Comparison of ENCODE assay signal across 35 cellular contexts in genomic region chr20:38405132-38405531, GRCh38. TPM values are rescaled to one million over a fixed set of nuclear protein-coding genes. Genes with fewer than 3 reads are reported as not detected.
"Had no signal": no experiment of that assay in that cellular context is flagged by ENCODE, and none has a peak within 500 bp of the region (broad histone marks: within the 10 kb centered on the region; RNA-seq: fewer than 3 reads in every experiment).

No MANE protein-coding gene starts in this region.

- H3K27ac ChIP-seq: SJCRH30, SK-N-MC, WERI-Rb-1 had no signal

- H3K4me3 Mint-ChIP-seq: activated CD4-positive, alpha-beta memory T cell treated with anti-CD3 and anti-CD28 coated beads, Interleukin-2, amount 10 ng/mL, durations not matched to agents 7 days and 5 days; activated CD8-positive, alpha-beta memory T cell treated with anti-CD3 and anti-CD28 coated beads, Interleukin-2, amount 10 ng/mL, durations not matched to agents 7 days and 5 days; activated naive CD4-positive, alpha-beta T cell treated with anti-CD3 and anti-CD28 coated beads, Interleukin-2, amount 10 ng/mL, durations not matched to agents 7 days and 5 days; activated naive CD8-positive, alpha-beta T cell; activated naive CD8-positive, alpha-beta T cell treated with anti-CD3 and anti-CD28 coated beads, Interleukin-2, amount 50 U/mL, for 24 hours; brain had no signal

- DNase-seq: activated CD4-positive, alpha-beta memory T cell treated with anti-CD3 and anti-CD28 coated beads, Interleukin-2, amount 10 ng/mL, durations not matched to agents 7 days and 5 days; activated CD4-positive, alpha-beta T cell treated with anti-CD3 and anti-CD28 coated beads for 1 hour; activated CD4-positive, alpha-beta T cell treated with anti-CD3 and anti-CD28 coated beads for 48 hours; activated CD4-positive, CD25-positive, alpha-beta regulatory T cell; activated CD8-positive, alpha-beta memory T cell treated with anti-CD3 and anti-CD28 coated beads for 24 hours; activated CD8-positive, alpha-beta memory T cell treated with anti-CD3 and anti-CD28 coated beads, Interleukin-2, amount 10 ng/mL, durations not matched to agents 7 days and 5 days; activated CD8-positive, alpha-beta memory T cell treated with anti-CD3 and anti-CD28 coated beads, Interleukin-2, amount 50 U/mL, for 48 hours; activated effector memory CD4-positive, alpha-beta T cell treated with Interleukin-2 at 50 U/mL for 16 hours; activated naive CD4-positive, alpha-beta T cell treated with anti-CD3 and anti-CD28 coated beads, Interleukin-2, amount 10 ng/mL, durations not matched to agents 7 days and 5 days; activated naive CD8-positive, alpha-beta T cell treated with anti-CD3 and anti-CD28 coated beads, Interleukin-2, amount 50 U/mL, for 24 hours; activated T-cell treated with anti-CD3 and anti-CD28 coated beads, Interleukin-2, amount 50 U/mL, for 48 hours; anterior cingulate cortex; caudate nucleus; cerebellar nuclear complex; Kasumi-1; KG1; MG63; NCI-H1092; NCI-H146; NCI-H187; NCI-H2081; NCI-H446; NCI-H510A treated with DMSO at 0.1 percent for 48 hours; NCI-H69; SHP77; T1000; WERI-Rb-1 had no signal

- H3K9me3 Mint-ChIP-seq: activated CD4-positive, alpha-beta memory T cell treated with anti-CD3 and anti-CD28 coated beads, Interleukin-2, amount 10 ng/mL, durations not matched to agents 7 days and 5 days; activated naive CD4-positive, alpha-beta T cell treated with anti-CD3 and anti-CD28 coated beads, Interleukin-2, amount 10 ng/mL, durations not matched to agents 7 days and 5 days; activated naive CD8-positive, alpha-beta T cell treated with anti-CD3 and anti-CD28 coated beads, Interleukin-2, amount 50 U/mL, for 24 hours had no signal

- H3K27me3 ChIP-seq: MG63, SJCRH30 had no signal

- FAIRE-seq: bronchial epithelial cell had no signal

- H3K36me3 ChIP-seq: WERI-Rb-1 had no signal

- H3K27me3 Mint-ChIP-seq: activated CD4-positive, alpha-beta memory T cell treated with anti-CD3 and anti-CD28 coated beads, Interleukin-2, amount 10 ng/mL, durations not matched to agents 7 days and 5 days; activated naive CD4-positive, alpha-beta T cell treated with anti-CD3 and anti-CD28 coated beads, Interleukin-2, amount 10 ng/mL, durations not matched to agents 7 days and 5 days; activated naive CD8-positive, alpha-beta T cell; activated naive CD8-positive, alpha-beta T cell treated with anti-CD3 and anti-CD28 coated beads, Interleukin-2, amount 50 U/mL, for 24 hours; brain had no signal

- H3K4me1 Mint-ChIP-seq: activated CD4-positive, alpha-beta memory T cell treated with anti-CD3 and anti-CD28 coated beads, Interleukin-2, amount 10 ng/mL, durations not matched to agents 7 days and 5 days; activated CD8-positive, alpha-beta memory T cell treated with anti-CD3 and anti-CD28 coated beads, Interleukin-2, amount 10 ng/mL, durations not matched to agents 7 days and 5 days; activated naive CD4-positive, alpha-beta T cell treated with anti-CD3 and anti-CD28 coated beads, Interleukin-2, amount 10 ng/mL, durations not matched to agents 7 days and 5 days; activated naive CD8-positive, alpha-beta T cell treated with anti-CD3 and anti-CD28 coated beads, Interleukin-2, amount 50 U/mL, for 24 hours had no signal

- H3K27ac Mint-ChIP-seq: activated CD4-positive, alpha-beta memory T cell treated with anti-CD3 and anti-CD28 coated beads, Interleukin-2, amount 10 ng/mL, durations not matched to agents 7 days and 5 days; activated CD8-positive, alpha-beta memory T cell treated with anti-CD3 and anti-CD28 coated beads, Interleukin-2, amount 10 ng/mL, durations not matched to agents 7 days and 5 days; activated naive CD4-positive, alpha-beta T cell treated with anti-CD3 and anti-CD28 coated beads, Interleukin-2, amount 10 ng/mL, durations not matched to agents 7 days and 5 days; activated naive CD8-positive, alpha-beta T cell; activated naive CD8-positive, alpha-beta T cell treated with anti-CD3 and anti-CD28 coated beads, Interleukin-2, amount 50 U/mL, for 24 hours; brain had no signal

- H3K4me3 ChIP-seq: MG63, SJCRH30, SK-N-MC had no signal

- H3K4me1 ChIP-seq: SJCRH30 had no signal

RNA-seq across cellular contexts. Expression of gene LBP, which starts 58.9 kb away (rescaled TPM):
- total RNA-seq: activated CD4-positive, alpha-beta memory T cell treated with anti-CD3 and anti-CD28 coated beads, Interleukin-2, amount 10 ng/mL, durations not matched to agents 7 days and 5 days; activated CD8-positive, alpha-beta memory T cell treated with anti-CD3 and anti-CD28 coated beads, Interleukin-2, amount 10 ng/mL, durations not matched to agents 7 days and 5 days; bronchial epithelial cell; RPMI7951; SJCRH30; T-helper 1 cell treated with Interleukin-12 subunit alpha and Interleukin-12 subunit beta and Interleukin-4 antibody, amounts not matched to agents 30 ng/mL and 1 ng/mL, for 36 hours; T-helper 2 cell treated with Interferon-gamma antibody and Interleukin-4, amounts not matched to agents 100 ng/mL and 5 ng/mL, for 36 hours had no signal
